ENCODE assay signal across 1 cellular context in genomic region chr1:198158766-198159589, GRCh38.
TF ChIP-seq lines count a peak whose summit lies in the region.

No MANE protein-coding gene starts in this region.

TF ChIP-seq in HepG2, 621 proteins besides CTCF, POLR2A, EP300 and RAD21 (continued from another document and continues in another):
- TF ChIP-seq ZNF276 (CRISPR knock-in tag; IDR thresholded peaks at IDR 0.05; ENCODE audit: low read depth): no peak
- TF ChIP-seq MIER3 (CRISPR knock-in tag; IDR thresholded peaks at IDR 0.05; ENCODE audit: borderline replicate concordance): peak; percentile 53; the same call in 1 of the 2 replicates
- no peak for TF ChIP-seq PCBP1 (IDR thresholded peaks at IDR 0.05; ENCODE audit: borderline replicate concordance, low read depth, low read length)
- no peak for TF ChIP-seq REPIN1 (CRISPR knock-in tag; IDR thresholded peaks at IDR 0.05; ENCODE audit: borderline replicate concordance, low read depth)
- no peak for TF ChIP-seq ZNF704 (CRISPR knock-in tag; IDR thresholded peaks at IDR 0.05; ENCODE audit: borderline replicate concordance)
- no peak for TF ChIP-seq ZNF138 (CRISPR knock-in tag; IDR thresholded peaks at IDR 0.05; ENCODE audit: low read depth)
- no peak for TF ChIP-seq ZNF460 (CRISPR knock-in tag; IDR thresholded peaks at IDR 0.05; ENCODE audit: borderline replicate concordance)
- no peak for TF ChIP-seq ZNF629 (CRISPR knock-in tag; conservative IDR thresholded peaks at IDR 0.05)
- TF ChIP-seq ZNF652 (CRISPR knock-in tag; IDR thresholded peaks at IDR 0.05; ENCODE audit: borderline replicate concordance, low read depth): peak; percentile 4; the same call in 1 of the 2 replicates
- TF ChIP-seq HIVEP1 (CRISPR knock-in tag; IDR thresholded peaks at IDR 0.05): no peak
- TF ChIP-seq SOX5 (CRISPR knock-in tag; IDR thresholded peaks at IDR 0.05; ENCODE audit: borderline replicate concordance): peak; percentile 40; the same call in 1 of the 2 replicates
- peak; percentile 71; the same call in 1 of the 2 replicates for TF ChIP-seq NFKB2 (CRISPR knock-in tag; IDR thresholded peaks at IDR 0.05; ENCODE audit: borderline replicate concordance)
- TF ChIP-seq RFX1 (IDR thresholded peaks at IDR 0.05): no peak
- TF ChIP-seq, protein P1, sequence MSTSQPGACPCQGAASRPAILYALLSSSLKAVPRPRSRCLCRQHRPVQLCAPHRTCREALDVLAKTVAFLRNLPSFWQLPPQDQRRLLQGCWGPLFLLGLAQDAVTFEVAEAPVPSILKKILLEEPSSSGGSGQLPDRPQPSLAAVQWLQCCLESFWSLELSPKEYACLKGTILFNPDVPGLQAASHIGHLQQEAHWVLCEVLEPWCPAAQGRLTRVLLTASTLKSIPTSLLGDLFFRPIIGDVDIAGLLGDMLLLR (CRISPR knock-in tag; IDR thresholded peaks at IDR 0.05): no peak
- no peak for TF ChIP-seq ZNF451 (CRISPR knock-in tag; IDR thresholded peaks at IDR 0.05)
- no peak for TF ChIP-seq TP53 (CRISPR knock-in tag; conservative IDR thresholded peaks at IDR 0.05)
- no peak for TF ChIP-seq MAFK (conservative IDR thresholded peaks at IDR 0.05 in 1 of 2, IDR thresholded peaks at IDR 0.05 in 1 of 2; ENCODE audit: low read length in 2 of 2)
- TF ChIP-seq GATAD2A (CRISPR knock-in tag; IDR thresholded peaks at IDR 0.05): peak; percentile 60
- TF ChIP-seq BCL3 (CRISPR knock-in tag; IDR thresholded peaks at IDR 0.05): no peak
- no peak for TF ChIP-seq ZNF121 (CRISPR knock-in tag; IDR thresholded peaks at IDR 0.05)
- TF ChIP-seq IRX3 (CRISPR knock-in tag; IDR thresholded peaks at IDR 0.05; ENCODE audit: borderline replicate concordance, low read depth): no peak
- no peak; the same call in 1 of the 2 replicates for TF ChIP-seq ZBED4 (CRISPR knock-in tag; IDR thresholded peaks at IDR 0.05; ENCODE audit: borderline replicate concordance)
- TF ChIP-seq ZNF513 (CRISPR knock-in tag; conservative IDR thresholded peaks at IDR 0.05): no peak
- TF ChIP-seq ZNF292 (CRISPR knock-in tag; IDR thresholded peaks at IDR 0.05; ENCODE audit: borderline replicate concordance, low read depth): peak; percentile 17; the same call in 1 of the 2 replicates
- TF ChIP-seq ZNF564 (CRISPR knock-in tag; IDR thresholded peaks at IDR 0.05): no peak
- TF ChIP-seq MEIS2 (CRISPR knock-in tag; IDR thresholded peaks at IDR 0.05): no peak
- no peak for TF ChIP-seq ZBTB42 (CRISPR knock-in tag; IDR thresholded peaks at IDR 0.05)
- no peak for TF ChIP-seq ATF1 (CRISPR knock-in tag; IDR thresholded peaks at IDR 0.05)
- no peak for TF ChIP-seq ZNF232 (CRISPR knock-in tag; IDR thresholded peaks at IDR 0.05; ENCODE audit: borderline replicate concordance)
- TF ChIP-seq MTERF4 (CRISPR knock-in tag; IDR thresholded peaks at IDR 0.05): no peak
- no peak for TF ChIP-seq ZNF670 (CRISPR knock-in tag; IDR thresholded peaks at IDR 0.05; ENCODE audit: borderline replicate concordance)
- TF ChIP-seq ZNF775 (CRISPR knock-in tag; IDR thresholded peaks at IDR 0.05; ENCODE audit: borderline replicate concordance): no peak
- no peak for TF ChIP-seq TSC22D2 (CRISPR knock-in tag; IDR thresholded peaks at IDR 0.05; ENCODE audit: borderline replicate concordance)
- TF ChIP-seq ISL2 (CRISPR knock-in tag; IDR thresholded peaks at IDR 0.05): 0 out of 2 replicates have a peak, but pooled peaks have one; percentile 31
- TF ChIP-seq, protein P2, sequence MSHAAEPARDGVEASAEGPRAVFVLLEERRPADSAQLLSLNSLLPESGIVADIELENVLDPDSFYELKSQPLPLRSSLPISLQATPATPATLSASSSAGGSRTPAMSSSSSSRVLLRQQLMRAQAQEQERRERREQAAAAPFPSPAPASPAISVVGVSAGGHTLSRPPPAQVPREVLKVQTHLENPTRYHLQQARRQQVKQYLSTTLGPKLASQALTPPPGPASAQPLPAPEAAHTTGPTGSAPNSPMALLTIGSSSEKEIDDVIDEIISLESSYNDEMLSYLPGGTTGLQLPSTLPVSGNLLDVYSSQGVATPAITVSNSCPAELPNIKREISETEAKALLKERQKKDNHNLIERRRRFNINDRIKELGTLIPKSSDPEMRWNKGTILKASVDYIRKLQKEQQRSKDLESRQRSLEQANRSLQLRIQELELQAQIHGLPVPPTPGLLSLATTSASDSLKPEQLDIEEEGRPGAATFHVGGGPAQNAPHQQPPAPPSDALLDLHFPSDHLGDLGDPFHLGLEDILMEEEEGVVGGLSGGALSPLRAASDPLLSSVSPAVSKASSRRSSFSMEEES (CRISPR knock-in tag; IDR thresholded peaks at IDR 0.05): no peak; the same call in 1 of the 2 replicates
- TF ChIP-seq SMAD1 (CRISPR knock-in tag; IDR thresholded peaks at IDR 0.05; ENCODE audit: borderline replicate concordance, low read depth): no peak
- TF ChIP-seq ZBTB26 (CRISPR knock-in tag; IDR thresholded peaks at IDR 0.05; ENCODE audit: borderline replicate concordance): peak; percentile 31; the same call in 1 of the 2 replicates
- TF ChIP-seq BORCS8-MEF2B (CRISPR knock-in tag; IDR thresholded peaks at IDR 0.05): peak; percentile 51; the same call in 1 of the 2 replicates
- no peak for TF ChIP-seq HOXA7 (CRISPR knock-in tag; IDR thresholded peaks at IDR 0.05)
- TF ChIP-seq, protein P3, sequence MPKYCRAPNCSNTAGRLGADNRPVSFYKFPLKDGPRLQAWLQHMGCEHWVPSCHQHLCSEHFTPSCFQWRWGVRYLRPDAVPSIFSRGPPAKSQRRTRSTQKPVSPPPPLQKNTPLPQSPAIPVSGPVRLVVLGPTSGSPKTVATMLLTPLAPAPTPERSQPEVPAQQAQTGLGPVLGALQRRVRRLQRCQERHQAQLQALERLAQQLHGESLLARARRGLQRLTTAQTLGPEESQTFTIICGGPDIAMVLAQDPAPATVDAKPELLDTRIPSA (CRISPR knock-in tag; IDR thresholded peaks at IDR 0.05; ENCODE audit: borderline replicate concordance): no peak
- 0 out of 2 replicates have a peak, but pooled peaks have one; percentile 17 for TF ChIP-seq HOMEZ (CRISPR knock-in tag; IDR thresholded peaks at IDR 0.05; ENCODE audit: low read depth)
- peak; percentile 53 for TF ChIP-seq TEAD3 (CRISPR knock-in tag; optimal IDR thresholded peaks at IDR 0.05; ENCODE audit: borderline replicate concordance)
- no peak for TF ChIP-seq ZBTB21 (CRISPR knock-in tag; IDR thresholded peaks at IDR 0.05)
- no peak for TF ChIP-seq FOXA1 (IDR thresholded peaks at IDR 0.05)
- no peak for TF ChIP-seq FOXA1 (CRISPR knock-in tag; IDR thresholded peaks at IDR 0.05)
- TF ChIP-seq ATRX (CRISPR knock-in tag; IDR thresholded peaks at IDR 0.05; ENCODE audit: borderline replicate concordance): no peak
- TF ChIP-seq, protein P4, sequence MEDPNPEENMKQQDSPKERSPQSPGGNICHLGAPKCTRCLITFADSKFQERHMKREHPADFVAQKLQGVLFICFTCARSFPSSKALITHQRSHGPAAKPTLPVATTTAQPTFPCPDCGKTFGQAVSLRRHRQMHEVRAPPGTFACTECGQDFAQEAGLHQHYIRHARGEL (CRISPR knock-in tag; IDR thresholded peaks at IDR 0.05): no peak
- no peak for TF ChIP-seq HNRNPK (IDR thresholded peaks at IDR 0.05; ENCODE audit: low read depth, low read length, poor library complexity, severe bottlenecking)
